ENCODE assay signal across 16 cellular contexts in genomic region chr6:34926655-34927054, GRCh38. TPM values are rescaled to one million over a fixed set of nuclear protein-coding genes. Genes with fewer than 3 reads are reported as not detected.
DNase-seq lines count a peak whose midpoint lies in the region; ATAC-seq and TF ChIP-seq lines count a peak whose summit lies in the region.
"Had no signal": no experiment of that assay in that cellular context is flagged by ENCODE, and none has a peak within 500 bp of the region (broad histone marks: within the 10 kb centered on the region; RNA-seq: fewer than 3 reads in every experiment).

No MANE protein-coding gene starts in this region.

- H2AFZ ChIP-seq in trophoblast cell (ENCODE audit: insufficient read depth, low read length, poor library complexity): no peak overlapping the region
- H2AFZ ChIP-seq: hepatocyte had no signal

- no peak overlapping the region for H4K8ac ChIP-seq in trophoblast cell (ENCODE audit: low read depth, low read length)

- no peak overlapping the region for H3K27ac ChIP-seq in trophoblast cell (ENCODE audit: low read depth, low read length)
- H3K27ac ChIP-seq: C4-2B, hepatocyte, left ventricle myocardium inferior, prostate gland, thoracic aorta had no signal

- H3K27me3 ChIP-seq in trophoblast cell (ENCODE audit: insufficient read depth, low read length): no peaks in the 10 kb centered on the region
- H3K27me3 ChIP-seq: hepatocyte had no signal

- peaks cover 2 to 4% of the 10 kb centered on the region in 2 experiments for H3K4me1 ChIP-seq in trophoblast cell (ENCODE audit: control insufficient read depth in 1 of 2, insufficient read depth in 2 of 2, low read length in 2 of 2)
- H3K4me1 ChIP-seq: prostate gland had no signal

- H4K91ac ChIP-seq in trophoblast cell (ENCODE audit: low read depth, low read length): no peak overlapping the region

- no peaks in the 10 kb centered on the region for H3K79me1 ChIP-seq in trophoblast cell (ENCODE audit: low read length)

- no peak for TF ChIP-seq CTCF in epithelial cell of esophagus (IDR thresholded peaks at IDR 0.05; ENCODE audit: insufficient read depth, low read depth, low read length, missing control alignments)

- H3K79me2 ChIP-seq in trophoblast cell (ENCODE audit: control insufficient read depth, insufficient read depth, low read length, poor library complexity): no peaks in the 10 kb centered on the region

- H3K4me3 ChIP-seq in epithelial cell of esophagus (ENCODE audit: low read length) (no peak overlapping the region), trophoblast cell (ENCODE audit: low read depth, low read length) (no peak overlapping the region)
- H3K4me3 ChIP-seq: hepatocyte, left ventricle myocardium inferior, prostate gland, thoracic aorta had no signal

- H2BK120ac ChIP-seq in trophoblast cell (ENCODE audit: insufficient read depth, low read length, poor library complexity): no peak overlapping the region

- no peak overlapping the region for H2AK5ac ChIP-seq in trophoblast cell (ENCODE audit: low read length)

- H3K23ac ChIP-seq in trophoblast cell (ENCODE audit: low read length): no peak overlapping the region

- H3K14ac ChIP-seq in trophoblast cell (ENCODE audit: low read length): no peak overlapping the region

- H3K9ac ChIP-seq in trophoblast cell (ENCODE audit: low read length): no peak overlapping the region

- no peak overlapping the region for H2BK12ac ChIP-seq in trophoblast cell (ENCODE audit: low read length)

- no peak overlapping the region for H3K18ac ChIP-seq in trophoblast cell (ENCODE audit: low read length)

- no peak overlapping the region for H3K4me2 ChIP-seq in trophoblast cell (ENCODE audit: low read length)
- H3K4me2 ChIP-seq: hepatocyte had no signal

- ATAC-seq in HG03025 (IDR thresholded peaks at IDR 0.05; ENCODE audit: low FRiP score, unreplicated experiment) (no peak), HG03108 (IDR thresholded peaks at IDR 0.05; ENCODE audit: unreplicated experiment) (no peak)
- ATAC-seq: naive thymus-derived CD4-positive, alpha-beta T cell had no signal

- H4K12ac ChIP-seq in trophoblast cell (ENCODE audit: low read depth, low read length): no peak overlapping the region

- no peaks in the 10 kb centered on the region for H3K36me3 ChIP-seq in trophoblast cell (ENCODE audit: control insufficient read depth in 1 of 2, insufficient read depth in 2 of 2, low read length in 2 of 2)
- H3K36me3 ChIP-seq: left ventricle myocardium inferior, prostate gland, thoracic aorta had no signal

- DNase-seq in ELR (ENCODE audit: low read depth): peak; percentile 83
- DNase-seq in M059J (ENCODE audit: low read depth): peak; percentile 76
- peak; percentile 80 for DNase-seq in epithelial cell of esophagus (ENCODE audit: low read depth)
- peak; percentile 71 to 89 for DNase-seq in trophoblast cell
- DNase-seq in NAMALWA (ENCODE audit: low spot score): no peak
- no peak for DNase-seq in SK-N-DZ (ENCODE audit: low spot score)
- DNase-seq: activated CD4-positive, CD25-positive, alpha-beta regulatory T cell; left ventricle myocardium inferior; naive thymus-derived CD4-positive, alpha-beta T cell; OCI-M1 had no signal

- no peak overlapping the region for H2BK5ac ChIP-seq in trophoblast cell (ENCODE audit: low read depth, low read length, poor library complexity)

- no peak overlapping the region for H3K4ac ChIP-seq in trophoblast cell (ENCODE audit: low read depth, low read length)

- no peaks in the 10 kb centered on the region for H3K9me3 ChIP-seq in trophoblast cell (ENCODE audit: insufficient read depth, low read depth, low read length)
- H3K9me3 ChIP-seq: left ventricle myocardium inferior, prostate gland, thoracic aorta had no signal

RNA-seq across cellular contexts. Expression of gene ANKS1A, which starts 37.6 kb away (rescaled TPM):
- 13.5 and 18.4 TPM in 2 replicates for total RNA-seq in M059J (2014; rRNA removed; shearing (Covaris generic))
- 176 and 189 TPM in 2 replicates for polyA plus RNA-seq in trophoblast cell (2013)
- polyA plus RNA-seq in SK-N-DZ (2014; cell fraction: cytosol; rRNA removed): 12.3 and 14.3 TPM in 2 replicates
- polyA plus RNA-seq in SK-N-DZ (2014; cell fraction: nucleus; rRNA removed): 15.8 and 18.3 TPM in 2 replicates

RNA-seq across cellular contexts. Expression of gene TAF11, which starts 38.8 kb away (rescaled TPM):
- 55.9 and 78.5 TPM in 2 replicates for total RNA-seq in M059J (2014; rRNA removed; shearing (Covaris generic))
- 26.3 and 26.9 TPM in 2 replicates for polyA plus RNA-seq in trophoblast cell (2013)
- 82.0 and 85.9 TPM in 2 replicates for polyA plus RNA-seq in SK-N-DZ (2014; cell fraction: cytosol; rRNA removed)
- 52.8 and 57.6 TPM in 2 replicates for polyA plus RNA-seq in SK-N-DZ (2014; cell fraction: nucleus; rRNA removed)

Comparison
In these comparisons a context has a peak if more than half of its experiments do, and no peak if none do; other contexts are left out.
1. DNase-seq: peak in ELR (single experiment), M059J (single experiment), epithelial cell of esophagus (single experiment) and trophoblast cell (2 of 2); none in NAMALWA (single experiment) and SK-N-DZ (single experiment).